1 cellular context compared by ENCODE assay signal in genomic region chr11:46553746-46554204, GRCh38.
A peak's percentile ranks its signal among the peaks of the same experiment; 100 is the strongest.
TF ChIP-seq lines count a peak whose summit lies in the region.

No MANE protein-coding gene starts in this region.

TF ChIP-seq in endothelial cell of umbilical vein, 7 proteins besides CTCF, POLR2A, EP300 and RAD21 (continued from another document):
- TF ChIP-seq GATA2 (IDR thresholded peaks at IDR 0.05; ENCODE audit: insufficient read depth, insufficient read length, low read depth, low read length) = peak; percentile 95
- TF ChIP-seq EZH2 (IDR thresholded peaks at IDR 0.05; ENCODE audit: borderline replicate concordance, low read depth, low read length, severe bottlenecking) = no peak
